In genomic region chrX:68795741-68796140, GRCh38 we compare ENCODE assay signal across 4 cellular contexts.
"Had no signal": no experiment of that assay in that cellular context is flagged by ENCODE, and none has a peak within 500 bp of the region (broad histone marks: within the 10 kb centered on the region; RNA-seq: fewer than 3 reads in every experiment).

No MANE protein-coding gene starts in this region.

- ATAC-seq: GM23338 had no signal

- H2AFZ ChIP-seq: GM23338 had no signal

- H3K4me3 ChIP-seq: GM23338 had no signal

- H3K4me2 ChIP-seq: GM23338 had no signal

- DNase-seq: H9, HCEC 1CT, IMR-90 had no signal
